In genomic region chr22:31630331-31631329, GRCh38 we compare ENCODE assay signal across 1 cellular context.
A peak's percentile ranks its signal among the peaks of the same experiment; 100 is the strongest.
TF ChIP-seq lines count a peak whose summit lies in the region.

No MANE protein-coding gene starts in this region.

TF ChIP-seq in K562, 482 proteins besides CTCF, POLR2A, EP300 and RAD21 (continued from another document and continues in another):
- TF ChIP-seq ARID3A (IDR thresholded peaks at IDR 0.05; ENCODE audit: borderline replicate concordance, low read depth, low read length) (no peak), HBP1 (CRISPR knock-in tag; IDR thresholded peaks at IDR 0.05) (no peak), CC2D1A (IDR thresholded peaks at IDR 0.05) (no peak), SOX6 (IDR thresholded peaks at IDR 0.05) (no peak), HEY1 (CRISPR knock-in tag; IDR thresholded peaks at IDR 0.05; ENCODE audit: borderline replicate concordance) (no peak), ZNF639 (CRISPR knock-in tag; conservative IDR thresholded peaks at IDR 0.05 in 1 of 2, IDR thresholded peaks at IDR 0.05 in 1 of 2) (peak in 1 of 2 experiments; percentile 37; a peak in 1 of 4 replicates), ARHGAP35 (IDR thresholded peaks at IDR 0.05; ENCODE audit: partially characterized antibody) (no peak), NFE2L1 (tag; IDR thresholded peaks at IDR 0.05; ENCODE audit: borderline replicate concordance, low read depth) (no peak), NONO (IDR thresholded peaks at IDR 0.05; ENCODE audit: low read depth in 2 of 2, low read length in 1 of 2) (no peak; a peak in 1 of 4 replicates), MYC (IDR thresholded peaks at IDR 0.05; ENCODE audit: low read depth, low read length) (peak; percentile 91), MYC (CRISPR knock-in tag; IDR thresholded peaks at IDR 0.05; ENCODE audit: borderline replicate concordance, low read depth) (peak; percentile 91; the same call in 1 of the 2 replicates), ATF4 (CRISPR knock-in tag; IDR thresholded peaks at IDR 0.05) (no peak), CHD4 (IDR thresholded peaks at IDR 0.05; ENCODE audit: insufficient read depth, insufficient replicate concordance, low read depth, low read length, poor library complexity, severe bottlenecking) (no peak), ZFPM2 (CRISPR knock-in tag; IDR thresholded peaks at IDR 0.05) (no peak), ZNF318 (IDR thresholded peaks at IDR 0.05; ENCODE audit: borderline replicate concordance in 1 of 2, low read depth in 1 of 2) (no peak), RHOXF2B (CRISPR knock-in tag; conservative IDR thresholded peaks at IDR 0.05) (no peak), NR2C2 (CRISPR knock-in tag; IDR thresholded peaks at IDR 0.05) (no peak), NR2C2 (tag; IDR thresholded peaks at IDR 0.05) (no peak), TAF9B (IDR thresholded peaks at IDR 0.05; ENCODE audit: partially characterized antibody) (peak; percentile 61), ZNF384 (IDR thresholded peaks at IDR 0.05; ENCODE audit: low read depth, low read length) (no peak), RREB1 (CRISPR knock-in tag; IDR thresholded peaks at IDR 0.05) (no peak), KDM4B (IDR thresholded peaks at IDR 0.05; ENCODE audit: borderline replicate concordance in 2 of 2, low read depth in 1 of 2) (no peak), TCF15 (CRISPR knock-in tag; IDR thresholded peaks at IDR 0.05) (no peak), HCFC1 (IDR thresholded peaks at IDR 0.05; ENCODE audit: low read depth, low read length) (no peak; the same call in 1 of the 2 replicates), NR4A1 (CRISPR knock-in tag; IDR thresholded peaks at IDR 0.05) (no peak), NR4A1 (tag; IDR thresholded peaks at IDR 0.05) (no peak), BACH1 (tag; IDR thresholded peaks at IDR 0.05) (no peak), CCAR2 (IDR thresholded peaks at IDR 0.05; ENCODE audit: low read depth, low read length) (no peak), ZKSCAN3 (CRISPR knock-in tag; IDR thresholded peaks at IDR 0.05) (no peak), VEZF1 (CRISPR knock-in tag; IDR thresholded peaks at IDR 0.05) (peak; percentile 64)
